In genomic region chr9:122118343-122119165, GRCh38 we compare ENCODE assay signal across 23 cellular contexts. TPM values are rescaled to one million over a fixed set of nuclear protein-coding genes. Genes with fewer than 3 reads are reported as not detected.
"Had no signal": no experiment of that assay in that cellular context is flagged by ENCODE, and none has a peak within 500 bp of the region (broad histone marks: within the 10 kb centered on the region; RNA-seq: fewer than 3 reads in every experiment).

No MANE protein-coding gene starts in this region.

- H3K9me3 ChIP-seq: esophagus muscularis mucosa, heart left ventricle, neutrophil, ovary, right atrium auricular region had no signal

- DNase-seq: cortex of kidney; effector memory CD4-positive, alpha-beta T cell; heart left ventricle; hippocampal formation; kidney glomerular epithelial cell; mesendoderm; naive thymus-derived CD4-positive, alpha-beta T cell; nephron progenitor cell; ovary; stimulated activated CD4-positive, alpha-beta T cell treated with anti-CD3 and anti-CD28 coated beads, Interleukin-2, amount 100 ng/mL, for 48 hours; stimulated activated naive CD4-positive, alpha-beta T cell treated with Interleukin-2 at 50 U/mL for 16 hours; trophoblast cell had no signal

- H3K27ac ChIP-seq: epithelial cell of prostate, esophagus muscularis mucosa, heart left ventricle, neutrophil, ovary, right atrium auricular region had no signal

- H3K4me1 ChIP-seq: heart left ventricle had no signal

- FAIRE-seq: endometrium, frontal cortex, islet of Langerhans had no signal

- ATAC-seq: heart left ventricle; naive thymus-derived CD4-positive, alpha-beta T cell had no signal

- H3K36me3 ChIP-seq: esophagus muscularis mucosa, heart left ventricle, neutrophil, ovary, right atrium auricular region had no signal

- H3K4me2 ChIP-seq: smooth muscle cell had no signal

- H3K4me3 ChIP-seq: esophagus muscularis mucosa, heart left ventricle, ovary, right atrium auricular region, smooth muscle cell had no signal

- H3K27me3 ChIP-seq: esophagus muscularis mucosa, heart left ventricle, neutrophil, ovary, right atrium auricular region had no signal

RNA-seq across cellular contexts. Expression of gene MORN5, which starts 41.2 kb away (rescaled TPM):
- total RNA-seq: glomerular endothelial cell; heart left ventricle; liver; lung microvascular endothelial cell; naive thymus-derived CD4-positive, alpha-beta T cell; right atrium auricular region; smooth muscle cell had no signal
- polyA plus RNA-seq: heart left ventricle; liver; naive thymus-derived CD4-positive, alpha-beta T cell; smooth muscle cell had no signal
